ENCODE assay signal across 26 cellular contexts in the genomic region with DNA sequence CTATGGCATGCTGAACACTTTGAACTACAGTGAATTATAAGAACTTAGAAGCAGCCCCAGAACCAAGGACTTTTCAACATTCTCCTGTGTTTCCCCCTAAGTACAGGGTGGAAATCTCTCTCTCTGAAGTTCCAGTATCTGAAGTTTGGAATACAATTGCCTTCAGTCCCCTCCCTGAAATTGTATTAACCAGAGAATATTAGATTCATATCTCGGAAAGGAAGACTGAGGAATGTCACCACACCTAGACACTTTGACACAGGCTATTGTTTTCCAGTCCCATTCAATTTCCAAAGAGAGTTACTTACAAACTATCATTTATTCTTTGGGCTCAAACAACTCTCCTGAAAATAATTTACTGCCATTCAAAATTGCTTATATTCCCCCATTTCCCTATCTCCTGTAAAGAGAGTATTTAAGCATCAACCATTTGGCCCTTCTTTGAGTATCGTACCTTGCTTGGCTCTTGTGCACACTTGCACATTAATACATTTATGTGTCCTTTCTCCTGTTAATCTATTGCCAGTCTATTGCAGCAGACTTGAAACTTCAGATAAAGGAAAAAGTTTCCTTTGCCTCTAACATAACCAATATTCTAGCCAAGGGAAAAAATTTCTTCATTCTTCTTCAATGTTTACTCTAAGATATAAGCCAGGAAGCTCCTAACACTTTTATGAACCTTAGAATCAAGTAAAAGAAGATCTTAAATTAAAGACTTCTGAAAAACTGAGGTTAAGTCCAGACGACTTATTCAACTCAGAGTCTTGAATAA.
DNase-seq lines count a peak whose midpoint lies in the region; ATAC-seq and TF ChIP-seq lines count a peak whose summit lies in the region.
"Had no signal": no experiment of that assay in that cellular context is flagged by ENCODE, and none has a peak within 500 bp of the region (broad histone marks: within the 10 kb centered on the region; RNA-seq: fewer than 3 reads in every experiment).

No MANE protein-coding gene starts in this region.

- peaks cover 5% of the 10 kb centered on the region; the same call in 1 of the 2 replicates for H3K36me3 Mint-ChIP-seq in HFFc6 (ENCODE audit: low read depth)
- H3K36me3 Mint-ChIP-seq: activated naive CD4-positive, alpha-beta T cell treated with anti-CD3 and anti-CD28 coated beads, Interleukin-2, amount 10 ng/mL, durations not matched to agents 7 days and 5 days; natural killer cell had no signal

- TF ChIP-seq CTCF in HFFc6 (IDR thresholded peaks at IDR 0.05) (no peak), osteoblast (IDR thresholded peaks at IDR 0.05; ENCODE audit: extremely low read depth, low read depth, low read length) (no peak)

- peak overlapping the region; percentile 87 for H3K27ac Mint-ChIP-seq in HFFc6
- H3K27ac Mint-ChIP-seq: activated CD8-positive, alpha-beta T cell treated with anti-CD3 and anti-CD28 coated beads for 36 hours; activated naive CD4-positive, alpha-beta T cell treated with anti-CD3 and anti-CD28 coated beads, Interleukin-2, amount 10 ng/mL, durations not matched to agents 7 days and 5 days; natural killer cell had no signal

- H3K27me3 ChIP-seq in osteoblast (ENCODE audit: insufficient read depth, low read length): no peaks in the 10 kb centered on the region
- H3K27me3 ChIP-seq: dorsolateral prefrontal cortex, upper lobe of right lung had no signal

- H3K9me3 Mint-ChIP-seq in HFFc6: no peaks in the 10 kb centered on the region
- H3K9me3 Mint-ChIP-seq: activated CD8-positive, alpha-beta T cell treated with anti-CD3 and anti-CD28 coated beads for 36 hours; activated naive CD4-positive, alpha-beta T cell treated with anti-CD3 and anti-CD28 coated beads, Interleukin-2, amount 10 ng/mL, durations not matched to agents 7 days and 5 days; natural killer cell had no signal

- ATAC-seq in SK-N-SH treated with all-trans-retinoic acid at 6 μM for 48 hours (no peak), GM18873 (IDR thresholded peaks at IDR 0.05; ENCODE audit: low FRiP score, unreplicated experiment) (no peak), HG02885 (IDR thresholded peaks at IDR 0.05; ENCODE audit: poor library complexity, unreplicated experiment) (no peak)
- ATAC-seq: activated CD8-positive, alpha-beta T cell treated with anti-CD3 and anti-CD28 coated beads for 36 hours; natural killer cell; upper lobe of right lung had no signal

- no peaks in the 10 kb centered on the region for H3K27me3 Mint-ChIP-seq in HFFc6 (ENCODE audit: insufficient read depth)
- H3K27me3 Mint-ChIP-seq: activated CD8-positive, alpha-beta T cell treated with anti-CD3 and anti-CD28 coated beads for 36 hours; activated naive CD4-positive, alpha-beta T cell treated with anti-CD3 and anti-CD28 coated beads, Interleukin-2, amount 10 ng/mL, durations not matched to agents 7 days and 5 days had no signal

- peaks cover 25% of the 10 kb centered on the region for H3K4me1 ChIP-seq in osteoblast (ENCODE audit: insufficient read depth, low read length)
- H3K4me1 ChIP-seq: upper lobe of right lung had no signal

- no peak overlapping the region for H3K4me3 Mint-ChIP-seq in HFFc6
- H3K4me3 Mint-ChIP-seq: activated CD8-positive, alpha-beta T cell treated with anti-CD3 and anti-CD28 coated beads for 36 hours; activated naive CD4-positive, alpha-beta T cell treated with anti-CD3 and anti-CD28 coated beads, Interleukin-2, amount 10 ng/mL, durations not matched to agents 7 days and 5 days; natural killer cell had no signal

- H3K4me1 Mint-ChIP-seq in HFFc6 (ENCODE audit: low read depth): peaks cover 71% of the 10 kb centered on the region
- H3K4me1 Mint-ChIP-seq: activated naive CD4-positive, alpha-beta T cell treated with anti-CD3 and anti-CD28 coated beads, Interleukin-2, amount 10 ng/mL, durations not matched to agents 7 days and 5 days; natural killer cell had no signal

- no peak overlapping the region for H3K27ac ChIP-seq in osteoblast (ENCODE audit: low read depth, low read length)
- H3K27ac ChIP-seq: dorsolateral prefrontal cortex, KMS-11, upper lobe of right lung had no signal

- no peaks in the 10 kb centered on the region for H3K36me3 ChIP-seq in osteoblast (ENCODE audit: insufficient read depth, low read length)
- H3K36me3 ChIP-seq: upper lobe of right lung had no signal

- no peak overlapping the region for H3K4me3 ChIP-seq in osteoblast (ENCODE audit: insufficient read depth, low read length)
- H3K4me3 ChIP-seq: dorsolateral prefrontal cortex, upper lobe of right lung had no signal

- peak overlapping the region; percentile 7 for H2AFZ ChIP-seq in osteoblast (ENCODE audit: low read length)

- no peak overlapping the region for H3K4me2 ChIP-seq in osteoblast (ENCODE audit: insufficient read depth, low read length)
- H3K4me2 ChIP-seq: KMS-11 had no signal

- H3K79me2 ChIP-seq in osteoblast (ENCODE audit: insufficient read depth, low read length): no peaks in the 10 kb centered on the region

- H3K9me3 ChIP-seq in osteoblast (ENCODE audit: low read depth, low read length): no peaks in the 10 kb centered on the region
- H3K9me3 ChIP-seq: upper lobe of right lung had no signal

- DNase-seq in HFFc6: no peak
- DNase-seq in fibroblast of peridontal ligament (ENCODE audit: extremely low read depth): peak; percentile 63
- DNase-seq in osteoblast (ENCODE audit: insufficient read length, low spot score, missing footprints): no peak
- DNase-seq in inferior parietal cortex (ENCODE audit: extremely low spot score): no peak
- DNase-seq: activated CD8-positive, alpha-beta T cell treated with anti-CD3 and anti-CD28 coated beads for 36 hours; activated naive CD4-positive, alpha-beta T cell treated with anti-CD3 and anti-CD28 coated beads, Interleukin-2, amount 10 ng/mL, durations not matched to agents 7 days and 5 days; Calu3; DMS79; dorsolateral prefrontal cortex; GDM1; glutamatergic neuron; MM.1S; natural killer cell; NCI-H1417 treated with DMSO at 0.1 percent for 48 hours; NCI-H2081; NCI-H2227 treated with DMSO at 0.1 percent for 48 hours; NCI-H526 treated with DMSO at 0.1 percent for 48 hours; NK-92 treated with Interleukin-12 subunit alpha and Interleukin-12 subunit beta, amount 100 ng/mL, for 24 hours; small intestine; stimulated activated naive CD4-positive, alpha-beta T cell; T-helper 2 cell; upper lobe of right lung had no signal

- H4K20me1 ChIP-seq in osteoblast (ENCODE audit: insufficient read depth, low read length): no peaks in the 10 kb centered on the region

TF ChIP-seq in SK-N-SH treated with all-trans-retinoic acid at 6 μM for 48 hours, 23 proteins besides CTCF, POLR2A, EP300 and RAD21:
- 0 out of 2 replicates have a peak, but pooled peaks have one; percentile 1 for TF ChIP-seq ESRRG (CRISPR knock-in tag; IDR thresholded peaks at IDR 0.05)
- TF ChIP-seq, protein P1, sequence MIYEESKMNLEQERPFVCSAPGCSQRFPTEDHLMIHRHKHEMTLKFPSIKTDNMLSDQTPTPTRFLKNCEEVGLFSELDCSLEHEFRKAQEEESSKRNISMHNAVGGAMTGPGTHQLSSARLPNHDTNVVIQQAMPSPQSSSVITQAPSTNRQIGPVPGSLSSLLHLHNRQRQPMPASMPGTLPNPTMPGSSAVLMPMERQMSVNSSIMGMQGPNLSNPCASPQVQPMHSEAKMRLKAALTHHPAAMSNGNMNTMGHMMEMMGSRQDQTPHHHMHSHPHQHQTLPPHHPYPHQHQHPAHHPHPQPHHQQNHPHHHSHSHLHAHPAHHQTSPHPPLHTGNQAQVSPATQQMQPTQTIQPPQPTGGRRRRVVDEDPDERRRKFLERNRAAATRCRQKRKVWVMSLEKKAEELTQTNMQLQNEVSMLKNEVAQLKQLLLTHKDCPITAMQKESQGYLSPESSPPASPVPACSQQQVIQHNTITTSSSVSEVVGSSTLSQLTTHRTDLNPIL (CRISPR knock-in tag; IDR thresholded peaks at IDR 0.05; ENCODE audit: low read depth): no peak
